In the genomic region with DNA sequence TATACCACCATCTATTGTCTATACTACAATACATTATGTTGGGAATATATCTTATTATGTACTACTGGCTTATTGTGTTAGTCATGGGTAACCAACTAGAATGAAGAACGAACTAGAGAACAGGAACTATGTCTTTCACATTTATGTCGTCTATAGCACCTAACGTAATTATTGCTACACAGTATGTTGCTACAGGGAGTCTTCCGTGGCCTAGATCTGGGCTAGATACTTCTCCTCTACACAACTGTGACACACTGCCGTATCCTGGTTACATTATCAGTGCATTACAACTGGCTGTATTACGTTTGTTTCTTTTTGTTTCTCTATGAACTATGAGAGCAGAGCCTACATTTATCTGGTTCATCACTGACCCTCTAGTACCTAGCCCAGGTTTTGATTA, we compare ENCODE assay signal across 16 cellular contexts. TPM values are rescaled to one million over a fixed set of nuclear protein-coding genes. Genes with fewer than 3 reads are reported as not detected.
"Had no signal": no experiment of that assay in that cellular context is flagged by ENCODE, and none has a peak within 500 bp of the region (broad histone marks: within the 10 kb centered on the region; RNA-seq: fewer than 3 reads in every experiment).

No MANE protein-coding gene starts in this region.

- H3K27me3 ChIP-seq: neural progenitor cell had no signal

- H3K4me3 ChIP-seq: neural progenitor cell, tibial artery had no signal

- H3K4me1 Mint-ChIP-seq: activated B cell treated with CpG ODN at 0.5 μM for 24 hours; activated CD4-positive, alpha-beta T cell treated with anti-CD3 and anti-CD28 coated beads, Interleukin-2, amount 10 ng/mL, durations not matched to agents 24 days and 14 days; stimulated activated naive CD8-positive, alpha-beta T cell treated with anti-CD3 and anti-CD28 coated beads, Interleukin-15, amount 100 ng/mL, for 72 hours had no signal

- H3K9me3 ChIP-seq: tibial artery had no signal

- H3K4me1 ChIP-seq: parathyroid adenoma, tibial artery had no signal

- H3K27me3 Mint-ChIP-seq: activated B cell treated with CpG ODN at 0.5 μM for 24 hours; activated CD4-positive, alpha-beta T cell treated with anti-CD3 and anti-CD28 coated beads, Interleukin-2, amount 10 ng/mL, durations not matched to agents 24 days and 14 days had no signal

- H3K36me3 ChIP-seq: neural progenitor cell, tibial artery had no signal

- H3K4me2 ChIP-seq: neural progenitor cell had no signal

- H3K4me3 Mint-ChIP-seq: activated B cell treated with CpG ODN at 0.5 μM for 24 hours; activated CD4-positive, alpha-beta T cell treated with anti-CD3 and anti-CD28 coated beads, Interleukin-2, amount 10 ng/mL, durations not matched to agents 24 days and 14 days; neural progenitor cell; stimulated activated naive CD8-positive, alpha-beta T cell treated with anti-CD3 and anti-CD28 coated beads, Interleukin-15, amount 100 ng/mL, for 72 hours had no signal

- H3K36me3 Mint-ChIP-seq: neural progenitor cell had no signal

- ATAC-seq: stimulated activated naive CD8-positive, alpha-beta T cell treated with anti-CD3 and anti-CD28 coated beads, Interleukin-15, amount 100 ng/mL, for 72 hours had no signal

- DNase-seq: activated B cell treated with CpG ODN at 0.5 μM for 24 hours; activated CD4-positive, alpha-beta T cell treated with anti-CD3 and anti-CD28 coated beads, Interleukin-2, amount 10 ng/mL, durations not matched to agents 24 days and 14 days; activated naive CD4-positive, alpha-beta T cell treated with Interleukin-2 at 50 U/mL for 16 hours; caudate nucleus; cortex of kidney; effector memory CD4-positive, alpha-beta T cell; hippocampal formation; kidney glomerular epithelial cell; stimulated activated CD4-positive, alpha-beta T cell treated with anti-CD3 and anti-CD28 coated beads, Interleukin-15, amount 100 ng/mL, for 24 hours; stimulated activated CD4-positive, alpha-beta T cell treated with anti-CD3 and anti-CD28 coated beads, Interleukin-4, amount 100 ng/mL, for 24 hours; stimulated activated naive CD8-positive, alpha-beta T cell treated with anti-CD3 and anti-CD28 coated beads, Interleukin-15, amount 100 ng/mL, for 72 hours; T-helper 1 cell; tibial artery had no signal

- H3K27ac ChIP-seq: epithelial cell of prostate, neural progenitor cell, parathyroid adenoma, tibial artery had no signal

- H3K27ac Mint-ChIP-seq: activated B cell treated with CpG ODN at 0.5 μM for 24 hours; activated CD4-positive, alpha-beta T cell treated with anti-CD3 and anti-CD28 coated beads, Interleukin-2, amount 10 ng/mL, durations not matched to agents 24 days and 14 days; neural progenitor cell; stimulated activated naive CD8-positive, alpha-beta T cell treated with anti-CD3 and anti-CD28 coated beads, Interleukin-15, amount 100 ng/mL, for 72 hours had no signal

RNA-seq across cellular contexts. Expression of a gene that starts 42.3 kb away (rescaled TPM):
- total RNA-seq: activated B cell treated with CpG ODN at 0.5 μM for 24 hours; activated CD4-positive, alpha-beta T cell treated with anti-CD3 and anti-CD28 coated beads, Interleukin-2, amount 10 ng/mL, durations not matched to agents 24 days and 14 days had no signal
